ENCODE assay signal across 8 cellular contexts in genomic region chr14:90522585-90523191, GRCh38.
A peak's percentile ranks its signal among the peaks of the same experiment; 100 is the strongest.
DNase-seq lines count a peak whose midpoint lies in the region; ATAC-seq and TF ChIP-seq lines count a peak whose summit lies in the region.

No MANE protein-coding gene starts in this region.

- TF ChIP-seq POLR2A in IMR-90 (IDR thresholded peaks at IDR 0.05; ENCODE audit: low read depth, low read length): no peak

- H4K20me1 ChIP-seq in IMR-90 (ENCODE audit: insufficient read depth, low read length): no peaks in the 10 kb centered on the region; the same call in 1 of the 2 replicates

- H2AFZ ChIP-seq in IMR-90 (replicated peaks; ENCODE audit: low read length, poor library complexity): peak overlapping the region; percentile 53

- H2BK5ac ChIP-seq in IMR-90 (ENCODE audit: low read depth, low read length, poor library complexity, severe bottlenecking): no peak overlapping the region

- peaks cover 5% of the 10 kb centered on the region for H3K9me1 ChIP-seq in IMR-90 (ENCODE audit: insufficient read depth, low read length)

- CTCF ChIA-PET in IMR-90 (lab: Yijun Ruan, JAX): no interaction called here

- H3K27me3 ChIP-seq in IMR-90 (ENCODE audit: control insufficient read depth, insufficient read depth, low read length) (peaks cover 7% of the 10 kb centered on the region; the same call in 1 of the 2 replicates), rectal smooth muscle tissue (ENCODE audit: control insufficient read depth, insufficient read depth, low read length) (no peaks in the 10 kb centered on the region)

- H3K9ac ChIP-seq in IMR-90 (ENCODE audit: low read depth, low read length) (no peak overlapping the region), rectal smooth muscle tissue (ENCODE audit: low read length) (no peak overlapping the region)

- H2AK9ac ChIP-seq in IMR-90 (replicated peaks; ENCODE audit: low read depth, low read length, poor library complexity): peak overlapping the region; percentile 23

- H3K4me3 ChIP-seq in IMR-90 (ENCODE audit: insufficient read depth, low read depth, low read length) (no peak overlapping the region), rectal smooth muscle tissue (ENCODE audit: low read length) (peak overlapping the region; percentile 9)

- H3K4ac ChIP-seq in IMR-90 (ENCODE audit: low read depth, low read length): no peak overlapping the region

- DNase-seq in IMR-90 (no peak), NCI-H774 (lab: John Stamatoyannopoulos, UW) (peak; percentile 65), fibroblast of gingiva (ENCODE audit: low read depth) (peak; percentile 7), Kasumi-1 (lab: John Stamatoyannopoulos, UW) (no peak), GF-D8 (lab: John Stamatoyannopoulos, UW) (no peak)

- H2BK20ac ChIP-seq in IMR-90 (ENCODE audit: low read depth, low read length): no peak overlapping the region

- H4K5ac ChIP-seq in IMR-90 (ENCODE audit: low read depth, low read length): no peak overlapping the region

- no peaks in the 10 kb centered on the region for H3K36me3 ChIP-seq in IMR-90 (ENCODE audit: control insufficient read depth, insufficient read depth, low read length)
- no peaks in the 10 kb centered on the region for H3K36me3 ChIP-seq in rectal smooth muscle tissue (ENCODE audit: control insufficient read depth, insufficient read depth, low read length)

- ATAC-seq in IMR-90 (ENCODE audit: low read depth) (peak; percentile 28; the same call in 1 of the 2 replicates), HG02970 (IDR thresholded peaks at IDR 0.05; ENCODE audit: low FRiP score, unreplicated experiment) (no peak), HG03280 (IDR thresholded peaks at IDR 0.05; ENCODE audit: unreplicated experiment) (no peak)

- POLR2A ChIA-PET in IMR-90 (lab: Charles Lee; ENCODE audit: unreplicated experiment): no interaction called here

- H3K4me2 ChIP-seq in IMR-90 (ENCODE audit: low read depth, low read length): no peak overlapping the region

- H3K18ac ChIP-seq in IMR-90 (ENCODE audit: low read depth, low read length): no peak overlapping the region

- no peak overlapping the region for H2AK5ac ChIP-seq in IMR-90 (ENCODE audit: low read depth, low read length)

- H3K23ac ChIP-seq in IMR-90 (ENCODE audit: low read depth, low read length): no peak overlapping the region

- no peaks in the 10 kb centered on the region; the same call in 1 of the 2 replicates for H3K9me3 ChIP-seq in IMR-90 (ENCODE audit: control insufficient read depth, insufficient read depth, low read length)

- H3K56ac ChIP-seq in IMR-90 (ENCODE audit: extremely low read depth, insufficient read depth, low read length): no peak overlapping the region

- H2BK15ac ChIP-seq in IMR-90 (ENCODE audit: low read depth, low read length): no peak overlapping the region

- dilution Hi-C loops in IMR-90 (cut with HindIII; ENCODE audit: low sequenced_read_pairs, unreplicated experiment): no loop called here

- H2BK120ac ChIP-seq in IMR-90 (ENCODE audit: low read depth, low read length): no peak overlapping the region

- no TSS peak for BruUV-seq in IMR-90 (replicated peaks; lab: Mats Ljungman, UMichigan)

- intact Hi-C loops in IMR-90 (cut with micrococcal nuclease): loop anchor here (10.0 kb wide), 1 partner anchor 172 kb away; no protein-coding TSS in a partner anchor

- TF ChIP-seq RAD21 in IMR-90 (IDR thresholded peaks at IDR 0.05; ENCODE audit: low read length): no peak

- TF ChIP-seq CTCF in IMR-90 (conservative IDR thresholded peaks at IDR 0.05; ENCODE audit: low read depth, low read length): no peak

- H3K4me1 ChIP-seq in IMR-90 (ENCODE audit: control insufficient read depth, insufficient read depth, low read length) (peaks cover 3% of the 10 kb centered on the region), rectal smooth muscle tissue (ENCODE audit: control insufficient read depth, insufficient read depth, low read length) (peaks cover 42% of the 10 kb centered on the region)

- no peak overlapping the region for H4K8ac ChIP-seq in IMR-90 (ENCODE audit: low read depth in 2 of 2, low read length in 2 of 2)

- H3K27ac ChIP-seq in IMR-90 (ENCODE audit: insufficient read depth, low read length) (no peak overlapping the region), rectal smooth muscle tissue (ENCODE audit: low read depth, low read length) (peak overlapping the region; percentile 86)

- no peak overlapping the region for H4K91ac ChIP-seq in IMR-90 (ENCODE audit: insufficient read depth, low read depth, low read length)

- H3K14ac ChIP-seq in IMR-90 (replicated peaks; ENCODE audit: low read depth, low read length): no peak overlapping the region

- 82% methylated on average over 4 of the region's 21 CpGs; no CpG with 5 or more reads in 1 of the 2 experiments for WGBS in IMR-90 (ENCODE audit: extremely low coverage in 2 of 2, insufficient read length in 1 of 2), 2 experiments

- in situ Hi-C loops in IMR-90 (cut with MboI; ENCODE audit: low sequenced_read_pairs): no loop called here

- H3K79me1 ChIP-seq in IMR-90 (ENCODE audit: low read depth in 1 of 2, low read length in 2 of 2): no peaks in the 10 kb centered on the region

TF ChIP-seq in IMR-90, 13 proteins besides CTCF, POLR2A, EP300 and RAD21:
- no peak for TF ChIP-seq CHD1 (IDR thresholded peaks at IDR 0.05; ENCODE audit: low read depth, low read length)

Comparison
In these comparisons a context has a peak if more than half of its experiments do, and no peak if none do; other contexts are left out.
1. DNase-seq: peak in NCI-H774 (single experiment) and fibroblast of gingiva (single experiment); none in IMR-90 (single experiment), Kasumi-1 (0 of 2) and GF-D8 (single experiment).